Comparison of ENCODE assay signal across 8 cellular contexts in the genomic region with DNA sequence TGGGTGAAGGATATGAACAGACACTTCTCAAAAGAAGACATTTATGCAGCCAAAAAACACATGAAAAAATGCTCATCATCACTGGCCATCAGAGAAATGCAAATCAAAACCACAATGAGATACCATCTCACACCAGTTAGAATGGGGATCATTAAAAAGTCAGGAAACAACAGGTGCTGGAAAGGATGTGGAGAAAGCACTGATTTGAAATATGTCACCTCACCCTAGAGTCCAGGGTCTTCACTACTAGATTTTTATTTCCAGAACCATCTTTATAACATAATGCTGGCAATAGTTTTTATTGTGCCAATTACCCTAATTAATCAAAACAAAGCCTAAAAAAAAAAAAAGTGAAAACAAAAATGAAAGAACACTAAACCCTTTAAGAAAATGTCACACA. TPM values are rescaled to one million over a fixed set of nuclear protein-coding genes. Genes with fewer than 3 reads are reported as not detected.
DNase-seq lines count a peak whose midpoint lies in the region; ATAC-seq and TF ChIP-seq lines count a peak whose summit lies in the region.
"Not testable (repeated sequence)": the region's sequence is repeated elsewhere in the genome, so short reads cannot be mapped to it uniquely, and the experiment has no call there.

No MANE protein-coding gene starts in this region.

- H4K20me1 ChIP-seq in DOHH2 (ENCODE audit: control insufficient read depth, insufficient read depth, low read depth, low read length); MM.1S (ENCODE audit: insufficient read depth, low read length): not testable (repeated sequence)

- H3K27ac Mint-ChIP-seq in T-helper 17 cell, result peak overlapping the region; percentile 62
- peak overlapping the region; percentile 67 for H3K27ac Mint-ChIP-seq in activated CD4-positive, alpha-beta memory T cell treated with anti-CD3 and anti-CD28 coated beads, Interleukin-2, amount 10 ng/mL, durations not matched to agents 7 days and 5 days
- peak overlapping the region; percentile 6 for H3K27ac Mint-ChIP-seq in activated T-helper 2 cell treated with anti-CD3 and anti-CD28 coated beads, Interferon-gamma antibody, Interleukin-2, Interleukin-4, amounts not matched to agents 10 μg/mL and 5 μg/mL and 100 μg/mL, durations not matched to agents 14 hours and 24 hours and 36 hours
- peak overlapping the region; percentile 31 for H3K27ac Mint-ChIP-seq in MCF 10A (ENCODE audit: low read depth, unreplicated experiment)
- peak overlapping the region; percentile 0 for H3K27ac Mint-ChIP-seq in stimulated activated effector memory CD8-positive, alpha-beta T cell treated with anti-CD3 and anti-CD28 coated beads, Interleukin-12 subunit alpha, Interleukin-12 subunit beta, amount 100 ng/mL, for 72 hours

- H3K4me1 ChIP-seq in DOHH2 (ENCODE audit: control insufficient read depth, low read length), result peaks cover 36% of the 10 kb centered on the region
- H3K4me1 ChIP-seq in MM.1S (ENCODE audit: low read length), result not testable (repeated sequence)

- H3K4me3 ChIP-seq in DOHH2 (ENCODE audit: low read length), result peak overlapping the region; percentile 54
- H3K4me3 ChIP-seq in MM.1S (ENCODE audit: low read length), result not testable (repeated sequence)

- not testable (repeated sequence) for TF ChIP-seq CTCF in 22Rv1 (IDR thresholded peaks at IDR 0.05); DOHH2 (IDR thresholded peaks at IDR 0.05; ENCODE audit: low read depth, low read length, poor library complexity, severe bottlenecking); MM.1S (IDR thresholded peaks at IDR 0.05; ENCODE audit: low read length); MCF 10A (IDR thresholded peaks at IDR 0.05; ENCODE audit: unreplicated experiment)

- not testable (repeated sequence) for BruUV-seq in MCF 10A (replicated peaks; lab: Mats Ljungman, UMichigan)

- peak overlapping the region; percentile 33 for H3K4me3 Mint-ChIP-seq in T-helper 17 cell
- H3K4me3 Mint-ChIP-seq in activated CD4-positive, alpha-beta memory T cell treated with anti-CD3 and anti-CD28 coated beads, Interleukin-2, amount 10 ng/mL, durations not matched to agents 7 days and 5 days, result peak overlapping the region; percentile 46
- peak overlapping the region; percentile 33 for H3K4me3 Mint-ChIP-seq in activated T-helper 2 cell treated with anti-CD3 and anti-CD28 coated beads, Interferon-gamma antibody, Interleukin-2, Interleukin-4, amounts not matched to agents 10 μg/mL and 5 μg/mL and 100 μg/mL, durations not matched to agents 14 hours and 24 hours and 36 hours (ENCODE audit: low read depth)
- H3K4me3 Mint-ChIP-seq in MCF 10A (ENCODE audit: unreplicated experiment), result not testable (repeated sequence)
- H3K4me3 Mint-ChIP-seq in stimulated activated effector memory CD8-positive, alpha-beta T cell treated with anti-CD3 and anti-CD28 coated beads, Interleukin-12 subunit alpha, Interleukin-12 subunit beta, amount 100 ng/mL, for 72 hours, result peak overlapping the region; percentile 20

- not testable (repeated sequence) for H3K27me3 ChIP-seq in DOHH2 (ENCODE audit: control insufficient read depth, low read length); MM.1S (replicated peaks; ENCODE audit: insufficient read depth, low read length)

- not testable (repeated sequence) for H3K9me2 ChIP-seq in DOHH2 (replicated peaks; ENCODE audit: control insufficient read depth, low read length); MM.1S (replicated peaks; ENCODE audit: insufficient read depth, low read length)

- CTCF ChIA-PET in activated CD4-positive, alpha-beta memory T cell treated with anti-CD3 and anti-CD28 coated beads, Interleukin-2, amount 10 ng/mL, durations not matched to agents 7 days and 5 days (lab: Charles Lee), result interaction anchor here (0.8 to 1.7 kb wide), 4 partner anchors 11 to 360 kb away, joined by 3 to 21 read pairs (median 11); a partner anchor contains a TSS
- CTCF ChIA-PET in MCF 10A (lab: Yijun Ruan, JAX), result not testable (repeated sequence)

- not testable (repeated sequence) for H3K9ac ChIP-seq in MM.1S (ENCODE audit: low read length)

- 0 out of 2 replicates have a peak overlapping the region, but pooled peaks have one; percentile 7 for H3K27ac ChIP-seq in 22Rv1
- not testable (repeated sequence) for H3K27ac ChIP-seq in DOHH2 (ENCODE audit: low read depth, low read length); MM.1S (ENCODE audit: low read length)

- H3K36me3 Mint-ChIP-seq in T-helper 17 cell (ENCODE audit: low read depth), result not testable (repeated sequence)
- peaks cover 44% of the 10 kb centered on the region for H3K36me3 Mint-ChIP-seq in activated CD4-positive, alpha-beta memory T cell treated with anti-CD3 and anti-CD28 coated beads, Interleukin-2, amount 10 ng/mL, durations not matched to agents 7 days and 5 days (ENCODE audit: low read depth)
- peaks cover 51% of the 10 kb centered on the region for H3K36me3 Mint-ChIP-seq in activated T-helper 2 cell treated with anti-CD3 and anti-CD28 coated beads, Interferon-gamma antibody, Interleukin-2, Interleukin-4, amounts not matched to agents 10 μg/mL and 5 μg/mL and 100 μg/mL, durations not matched to agents 14 hours and 24 hours and 36 hours (ENCODE audit: low read depth)
- peaks cover 29% of the 10 kb centered on the region for H3K36me3 Mint-ChIP-seq in MCF 10A (ENCODE audit: insufficient read depth, unreplicated experiment)
- peaks cover 85% of the 10 kb centered on the region for H3K36me3 Mint-ChIP-seq in stimulated activated effector memory CD8-positive, alpha-beta T cell treated with anti-CD3 and anti-CD28 coated beads, Interleukin-12 subunit alpha, Interleukin-12 subunit beta, amount 100 ng/mL, for 72 hours

- H2AFZ ChIP-seq in MM.1S (ENCODE audit: low read length), result not testable (repeated sequence)

- DNase-seq in MM.1S; T-helper 17 cell; activated CD4-positive, alpha-beta memory T cell treated with anti-CD3 and anti-CD28 coated beads, Interleukin-2, amount 10 ng/mL, durations not matched to agents 7 days and 5 days; activated T-helper 2 cell treated with anti-CD3 and anti-CD28 coated beads, Interferon-gamma antibody, Interleukin-2, Interleukin-4, amounts not matched to agents 10 μg/mL and 5 μg/mL and 100 μg/mL, durations not matched to agents 14 hours and 24 hours and 36 hours (ENCODE audit: low spot score); MCF 10A (ENCODE audit: unreplicated experiment); stimulated activated effector memory CD8-positive, alpha-beta T cell treated with anti-CD3 and anti-CD28 coated beads, Interleukin-12 subunit alpha, Interleukin-12 subunit beta, amount 100 ng/mL, for 72 hours (ENCODE audit: low spot score in 2 of 2): not testable (repeated sequence)

- peaks cover 75% of the 10 kb centered on the region for H3K36me3 ChIP-seq in DOHH2 (ENCODE audit: control insufficient read depth, low read length)
- not testable (repeated sequence) for H3K36me3 ChIP-seq in MM.1S (replicated peaks; ENCODE audit: insufficient read depth, low read length)

- not testable (repeated sequence) for H3K9me3 ChIP-seq in DOHH2 (ENCODE audit: control insufficient read depth, insufficient read depth, low read length); MM.1S (replicated peaks; ENCODE audit: insufficient read depth, low read length); T-helper 17 cell (ENCODE audit: control insufficient read depth, low read length, poor library complexity, severe bottlenecking)

- H3K9me3 Mint-ChIP-seq in activated CD4-positive, alpha-beta memory T cell treated with anti-CD3 and anti-CD28 coated beads, Interleukin-2, amount 10 ng/mL, durations not matched to agents 7 days and 5 days; activated T-helper 2 cell treated with anti-CD3 and anti-CD28 coated beads, Interferon-gamma antibody, Interleukin-2, Interleukin-4, amounts not matched to agents 10 μg/mL and 5 μg/mL and 100 μg/mL, durations not matched to agents 14 hours and 24 hours and 36 hours; MCF 10A (ENCODE audit: unreplicated experiment); stimulated activated effector memory CD8-positive, alpha-beta T cell treated with anti-CD3 and anti-CD28 coated beads, Interleukin-12 subunit alpha, Interleukin-12 subunit beta, amount 100 ng/mL, for 72 hours: not testable (repeated sequence)

- H3K4me2 ChIP-seq in DOHH2 (ENCODE audit: low read length) (peak overlapping the region; percentile 59), MM.1S (ENCODE audit: low read depth, low read length) (peak overlapping the region; percentile 27; the same call in 1 of the 2 replicates)

- POLR2A ChIA-PET in activated CD4-positive, alpha-beta memory T cell treated with anti-CD3 and anti-CD28 coated beads, Interleukin-2, amount 10 ng/mL, durations not matched to agents 7 days and 5 days (lab: Charles Lee), result interaction anchor here (0.9 to 1.4 kb wide), 3 partner anchors 32 to 133 kb away, joined by 3 to 7 read pairs (median 4); a partner anchor contains a TSS
- POLR2A ChIA-PET in MCF 10A (lab: Yijun Ruan, JAX), result interaction anchor here (1.3 kb wide), 2 partner anchors 77 to 135 kb away, joined by 3 to 4 read pairs; no protein-coding TSS in a partner anchor

- intact Hi-C loops in activated T-helper 2 cell treated with anti-CD3 and anti-CD28 coated beads, Interferon-gamma antibody, Interleukin-2, Interleukin-4, amounts not matched to agents 10 μg/mL and 5 μg/mL and 100 μg/mL, durations not matched to agents 14 hours and 24 hours and 36 hours (cut with micrococcal nuclease); MCF 10A (cut with micrococcal nuclease): not testable (repeated sequence)

- not testable (repeated sequence) for ATAC-seq in T-helper 17 cell; stimulated activated effector memory CD8-positive, alpha-beta T cell treated with anti-CD3 and anti-CD28 coated beads, Interleukin-12 subunit alpha, Interleukin-12 subunit beta, amount 100 ng/mL, for 72 hours

- H3K4me1 Mint-ChIP-seq in T-helper 17 cell (peaks cover 24% of the 10 kb centered on the region), MCF 10A (ENCODE audit: insufficient read depth, unreplicated experiment) (peaks cover 12% of the 10 kb centered on the region)
- H3K4me1 Mint-ChIP-seq in activated CD4-positive, alpha-beta memory T cell treated with anti-CD3 and anti-CD28 coated beads, Interleukin-2, amount 10 ng/mL, durations not matched to agents 7 days and 5 days, result peaks cover 45% of the 10 kb centered on the region
- H3K4me1 Mint-ChIP-seq in activated T-helper 2 cell treated with anti-CD3 and anti-CD28 coated beads, Interferon-gamma antibody, Interleukin-2, Interleukin-4, amounts not matched to agents 10 μg/mL and 5 μg/mL and 100 μg/mL, durations not matched to agents 14 hours and 24 hours and 36 hours (ENCODE audit: low read depth), result peaks cover 26% of the 10 kb centered on the region
- peaks cover 37% of the 10 kb centered on the region for H3K4me1 Mint-ChIP-seq in stimulated activated effector memory CD8-positive, alpha-beta T cell treated with anti-CD3 and anti-CD28 coated beads, Interleukin-12 subunit alpha, Interleukin-12 subunit beta, amount 100 ng/mL, for 72 hours

- H3K27me3 Mint-ChIP-seq in T-helper 17 cell; activated CD4-positive, alpha-beta memory T cell treated with anti-CD3 and anti-CD28 coated beads, Interleukin-2, amount 10 ng/mL, durations not matched to agents 7 days and 5 days; activated T-helper 2 cell treated with anti-CD3 and anti-CD28 coated beads, Interferon-gamma antibody, Interleukin-2, Interleukin-4, amounts not matched to agents 10 μg/mL and 5 μg/mL and 100 μg/mL, durations not matched to agents 14 hours and 24 hours and 36 hours (ENCODE audit: low read depth); MCF 10A (ENCODE audit: insufficient read depth, unreplicated experiment): not testable (repeated sequence)

- H3K79me2 ChIP-seq in DOHH2 (ENCODE audit: control insufficient read depth, low read length) (peaks cover 77% of the 10 kb centered on the region), MM.1S (ENCODE audit: low read length) (peaks cover 33% of the 10 kb centered on the region)

- not testable (repeated sequence) for H3F3A ChIP-seq in DOHH2 (ENCODE audit: control insufficient read depth, insufficient read depth); MM.1S (ENCODE audit: insufficient read depth, low read length)

RNA-seq across cellular contexts. Expression of a gene that starts 5.3 kb away (rescaled TPM):
- 10 to 100 TPM; 12.3 to 13.6 TPM for total RNA-seq in T-helper 17 cell
- total RNA-seq in activated CD4-positive, alpha-beta memory T cell treated with anti-CD3 and anti-CD28 coated beads, Interleukin-2, amount 10 ng/mL, durations not matched to agents 7 days and 5 days, result 10 to 100 TPM; 26.4 to 26.5 TPM
- 28.3 and 31.6 TPM in 2 replicates for total RNA-seq in activated T-helper 2 cell treated with anti-CD3 and anti-CD28 coated beads, Interferon-gamma antibody, Interleukin-2, Interleukin-4, amounts not matched to agents 10 μg/mL and 5 μg/mL and 100 μg/mL, durations not matched to agents 14 hours and 24 hours and 36 hours
- 15.8 and 16.2 TPM in 2 replicates for total RNA-seq in MCF 10A (2022)

RNA-seq across cellular contexts. Expression of a gene that starts 29.9 kb away (rescaled TPM):
- total RNA-seq in T-helper 17 cell (10 to 100 TPM; 65.7 to 66.2 TPM), MCF 10A (2022) (not detected in 2 replicates)
- total RNA-seq in activated CD4-positive, alpha-beta memory T cell treated with anti-CD3 and anti-CD28 coated beads, Interleukin-2, amount 10 ng/mL, durations not matched to agents 7 days and 5 days, result 10 to 100 TPM; 86.7 to 88.8 TPM
- 77.2 and 77.9 TPM in 2 replicates for total RNA-seq in activated T-helper 2 cell treated with anti-CD3 and anti-CD28 coated beads, Interferon-gamma antibody, Interleukin-2, Interleukin-4, amounts not matched to agents 10 μg/mL and 5 μg/mL and 100 μg/mL, durations not matched to agents 14 hours and 24 hours and 36 hours

RNA-seq across cellular contexts. Expression of a gene that starts 48.2 kb away (rescaled TPM):
- total RNA-seq in T-helper 17 cell (10 to 100 TPM; 35.2 to 37.0 TPM), MCF 10A (2022) (44.0 and 50.3 TPM in 2 replicates)
- total RNA-seq in activated CD4-positive, alpha-beta memory T cell treated with anti-CD3 and anti-CD28 coated beads, Interleukin-2, amount 10 ng/mL, durations not matched to agents 7 days and 5 days, result 10 to 100 TPM; 50.2 to 51.1 TPM
- total RNA-seq in activated T-helper 2 cell treated with anti-CD3 and anti-CD28 coated beads, Interferon-gamma antibody, Interleukin-2, Interleukin-4, amounts not matched to agents 10 μg/mL and 5 μg/mL and 100 μg/mL, durations not matched to agents 14 hours and 24 hours and 36 hours, result 60.8 and 64.6 TPM in 2 replicates

Comparison
In these comparisons a context has a peak if more than half of its experiments do, and no peak if none do; other contexts are left out.
1. H3K27ac Mint-ChIP-seq: peak in every context shown above with its lines; median percentile 67 in activated CD4-positive, alpha-beta memory T cell treated with anti-CD3 and anti-CD28 coated beads, Interleukin-2, amount 10 ng/mL, durations not matched to agents 7 days and 5 days; 62 in T-helper 17 cell; 31 in MCF 10A; 6 in activated T-helper 2 cell treated with anti-CD3 and anti-CD28 coated beads, Interferon-gamma antibody, Interleukin-2, Interleukin-4, amounts not matched to agents 10 μg/mL and 5 μg/mL and 100 μg/mL, durations not matched to agents 14 hours and 24 hours and 36 hours; 0 in stimulated activated effector memory CD8-positive, alpha-beta T cell treated with anti-CD3 and anti-CD28 coated beads, Interleukin-12 subunit alpha, Interleukin-12 subunit beta, amount 100 ng/mL, for 72 hours.
2. RNA of a gene that starts 29.9 kb away (total RNA-seq): 86.7 to 88.8 TPM in activated CD4-positive, alpha-beta memory T cell treated with anti-CD3 and anti-CD28 coated beads, Interleukin-2, amount 10 ng/mL, durations not matched to agents 7 days and 5 days, 77.2 to 77.9 TPM in activated T-helper 2 cell treated with anti-CD3 and anti-CD28 coated beads, Interferon-gamma antibody, Interleukin-2, Interleukin-4, amounts not matched to agents 10 μg/mL and 5 μg/mL and 100 μg/mL, durations not matched to agents 14 hours and 24 hours and 36 hours and 65.7 to 66.2 TPM in T-helper 17 cell; not detected in MCF 10A; every median in the first group is over 10 times any median in the second.